ENCODE assay signal across 13 cellular contexts in the genomic region with DNA sequence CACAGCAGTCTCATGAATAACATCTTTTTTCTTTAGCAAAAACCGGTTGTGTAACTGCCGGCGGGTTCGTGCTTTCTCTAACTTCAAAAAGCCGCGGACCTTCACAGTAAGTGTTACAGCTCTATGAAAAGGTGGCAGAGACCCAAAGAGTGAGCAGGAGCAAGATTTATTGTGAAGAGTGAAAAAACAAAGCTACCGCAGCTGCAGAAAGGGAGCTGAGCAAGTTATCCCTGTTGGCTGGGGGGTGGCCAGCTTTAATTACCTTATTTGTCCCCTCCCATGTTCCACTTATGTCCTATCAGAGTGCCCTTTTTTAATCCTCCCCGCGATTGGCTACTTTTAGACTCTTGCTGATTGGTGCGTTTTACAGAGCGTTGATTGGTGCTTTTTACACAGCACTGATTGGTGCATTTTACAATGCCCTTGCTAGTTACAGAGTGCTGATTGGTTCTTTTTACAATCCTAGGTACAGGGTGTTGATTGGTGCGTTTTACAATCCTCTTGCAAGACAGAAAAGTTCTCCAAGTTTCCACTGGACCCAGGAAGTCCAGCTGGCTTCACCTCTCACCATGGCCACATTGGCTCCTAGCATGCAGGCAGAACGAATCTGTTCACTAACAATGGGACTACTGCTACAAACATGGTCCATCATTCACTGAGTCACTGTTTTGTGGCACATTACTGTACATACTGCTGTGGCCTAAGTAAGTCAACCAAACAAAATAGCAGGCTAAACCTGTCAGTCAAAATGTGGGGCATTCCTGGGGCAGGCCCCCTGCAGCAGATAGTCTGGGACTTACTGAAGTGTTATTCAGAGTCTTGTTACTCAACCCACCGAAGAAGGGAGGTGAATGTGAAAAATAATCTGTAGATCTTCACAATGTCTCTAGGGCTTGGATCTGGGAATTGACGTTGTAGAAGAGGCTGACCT. TPM values are rescaled to one million over a fixed set of nuclear protein-coding genes. Genes with fewer than 3 reads are reported as not detected.
DNase-seq lines count a peak whose midpoint lies in the region; ATAC-seq and TF ChIP-seq lines count a peak whose summit lies in the region.
"Had no signal": no experiment of that assay in that cellular context is flagged by ENCODE, and none has a peak within 500 bp of the region (broad histone marks: within the 10 kb centered on the region; RNA-seq: fewer than 3 reads in every experiment).

No MANE protein-coding gene starts in this region.

- 84% methylated on average over 15 of the region's 15 CpGs for WGBS in esophagus muscularis mucosa
- 80% methylated on average over 15 of the region's 15 CpGs for WGBS in SK-N-SH (ENCODE audit: low lambda C conversion rate)

- no peak for ATAC-seq in GM21737 (IDR thresholded peaks at IDR 0.05; ENCODE audit: unreplicated experiment)

- intact Hi-C loops in esophagus muscularis mucosa (cut with DNase I), result no loop called here

- no peaks in the 10 kb centered on the region for H3K9me2 ChIP-seq in SK-N-SH

- H3K9ac ChIP-seq in SK-N-MC (ENCODE audit: insufficient read length) (no peak overlapping the region), SK-N-SH (no peak overlapping the region)

- peaks cover 1 to 16% (median 2%) of the 10 kb centered on the region in 3 donors for H3K36me3 Mint-ChIP-seq in CD8-positive, alpha-beta memory T cell
- H3K36me3 Mint-ChIP-seq in osteocyte (ENCODE audit: unreplicated experiment), result no peaks in the 10 kb centered on the region

- POLR2A ChIA-PET in CD8-positive, alpha-beta memory T cell (lab: Charles Lee), result interaction anchor here (2.5 kb wide), 1 partner anchor 53 kb away, joined by 17 read pairs; the partner anchor contains the start of gene MYLIP
- POLR2A ChIA-PET in SK-N-SH (lab: Yijun Ruan, JAX), result no interaction called here

- peaks cover 21% of the 10 kb centered on the region for H3K4me1 ChIP-seq in CD8-positive, alpha-beta memory T cell (ENCODE audit: insufficient read depth, low read length)
- H3K4me1 ChIP-seq in esophagus muscularis mucosa (peaks cover 0 to 9% (median 6%) of the 10 kb centered on the region in 4 donors), SK-N-SH (ENCODE audit: control insufficient read depth in 1 of 2, insufficient read depth in 2 of 2, low read depth in 1 of 2, low read length in 1 of 2) (no peaks in the 10 kb centered on the region; a peak in 1 of 4 replicates), HAP-1 (no peaks in the 10 kb centered on the region)

- peaks cover 0 to 2% of the 10 kb centered on the region in 2 donors for H3K27me3 Mint-ChIP-seq in CD8-positive, alpha-beta memory T cell
- no peaks in the 10 kb centered on the region for H3K27me3 Mint-ChIP-seq in osteocyte (ENCODE audit: unreplicated experiment)

- H3K79me2 ChIP-seq in SK-N-SH (ENCODE audit: insufficient read depth), result no peaks in the 10 kb centered on the region

- no peaks in the 10 kb centered on the region for H3F3A ChIP-seq in SK-N-SH (replicated peaks; ENCODE audit: insufficient read depth)

- H3K4me3 Mint-ChIP-seq in CD8-positive, alpha-beta memory T cell, result peak overlapping the region in 2 of 7 donors; percentile 15 to 41
- H3K4me3 Mint-ChIP-seq in osteocyte (ENCODE audit: unreplicated experiment), result no peak overlapping the region

- peak overlapping the region in 6 of 8 donors; percentile 17 to 63 (median 47) for H3K27ac Mint-ChIP-seq in CD8-positive, alpha-beta memory T cell
- H3K27ac Mint-ChIP-seq in osteocyte (ENCODE audit: unreplicated experiment), result peak overlapping the region; percentile 31

- H3K4me2 ChIP-seq in SK-N-SH, result no peak overlapping the region

- TF ChIP-seq CTCF in esophagus muscularis mucosa (IDR thresholded peaks at IDR 0.05) (no peak), osteocyte (IDR thresholded peaks at IDR 0.05) (no peak), SK-N-SH (IDR thresholded peaks at IDR 0.05) (no peak)

- H4K20me1 ChIP-seq in SK-N-SH (ENCODE audit: insufficient read depth), result no peaks in the 10 kb centered on the region

- H3K9me3 ChIP-seq in CD8-positive, alpha-beta memory T cell (ENCODE audit: low read length), result peaks cover 8% of the 10 kb centered on the region
- no peaks in the 10 kb centered on the region for H3K9me3 ChIP-seq in SK-N-MC (ENCODE audit: low read depth, low read length)
- no peaks in the 10 kb centered on the region for H3K9me3 ChIP-seq in esophagus muscularis mucosa
- no peaks in the 10 kb centered on the region for H3K9me3 ChIP-seq in SK-N-SH
- H3K9me3 ChIP-seq in HAP-1, result no peaks in the 10 kb centered on the region
- H3K9me3 ChIP-seq: psoas muscle had no signal

- H3K4me3 ChIP-seq in CD8-positive, alpha-beta memory T cell (ENCODE audit: low read length), result no peak overlapping the region
- peak overlapping the region; percentile 64; the same call in 1 of the 2 replicates for H3K4me3 ChIP-seq in SK-N-MC
- no peak overlapping the region for H3K4me3 ChIP-seq in esophagus muscularis mucosa
- no peak overlapping the region for H3K4me3 ChIP-seq in SK-N-SH (ENCODE audit: low read depth in 2 of 2, low read length in 1 of 2)
- H3K4me3 ChIP-seq in HAP-1, result no peak overlapping the region

- CTCF ChIA-PET in CD8-positive, alpha-beta memory T cell (lab: Charles Lee), result interaction anchor here (0.6 to 6.4 kb wide), 7 partner anchors 9 to 489 kb away, joined by 3 to 54 read pairs (median 10); partner anchors contain the start of gene MYLIP
- CTCF ChIA-PET in SK-N-SH (lab: Yijun Ruan, JAX), result interaction anchor here (0.9 to 17.3 kb wide), 16 partner anchors 8 to 500 kb away, joined by 3 to 226 read pairs (median 8); partner anchors contain the start of gene MYLIP

- in situ Hi-C loops in HAP-1 (cut with MboI; ENCODE audit: low sequenced_read_pairs), result loop anchor here (10.0 kb wide), 1 partner anchor 497 kb away; no protein-coding TSS in a partner anchor

- no peaks in the 10 kb centered on the region for H3K27me3 ChIP-seq in CD8-positive, alpha-beta memory T cell (ENCODE audit: insufficient read depth, low read length, poor library complexity, severe bottlenecking)
- peaks cover 0 to 6% (median 0%) of the 10 kb centered on the region in 4 donors for H3K27me3 ChIP-seq in esophagus muscularis mucosa
- no peaks in the 10 kb centered on the region for H3K27me3 ChIP-seq in SK-N-SH (ENCODE audit: insufficient read depth)
- H3K27me3 ChIP-seq in HAP-1 (ENCODE audit: low read depth), result no peaks in the 10 kb centered on the region
- H3K27me3 ChIP-seq: dorsolateral prefrontal cortex had no signal

- no peak overlapping the region for H2AFZ ChIP-seq in SK-N-SH (ENCODE audit: low read depth)

- no peak for TF ChIP-seq EP300 in esophagus muscularis mucosa (IDR thresholded peaks at IDR 0.05)
- no peak for TF ChIP-seq EP300 in SK-N-SH (IDR thresholded peaks at IDR 0.05; ENCODE audit: borderline replicate concordance in 1 of 2, low read depth in 1 of 2, low read length in 1 of 2)

- no peak for TF ChIP-seq RAD21 in SK-N-SH (IDR thresholded peaks at IDR 0.05; ENCODE audit: low read length)

- no peak for DNase-seq in CD8-positive, alpha-beta memory T cell
- DNase-seq in SK-N-MC (ENCODE audit: low read depth, low spot score), result peak; percentile 22
- peak; percentile 37 for DNase-seq in esophagus muscularis mucosa (ENCODE audit: extremely low spot score)
- no peak for DNase-seq in osteocyte (ENCODE audit: extremely low spot score, unreplicated experiment)
- DNase-seq in SK-N-SH, result no peak
- DNase-seq in HAP-1 (ENCODE audit: low spot score in 2 of 2), result no peak
- DNase-seq: activated CD4-positive, alpha-beta T cell treated with anti-CD3 and anti-CD28 coated beads, Interleukin-2, amount 50 U/mL, for 48 hours; activated effector memory CD4-positive, alpha-beta T cell treated with anti-CD3 and anti-CD28 coated beads, Interleukin-2, amount 50 U/mL, for 16 hours; dorsolateral prefrontal cortex; psoas muscle; SIG-M5; stimulated activated CD4-positive, alpha-beta T cell treated with anti-CD3 and anti-CD28 coated beads, Interleukin-15, amount 100 ng/mL, for 24 hours had no signal

- H3K36me3 ChIP-seq in CD8-positive, alpha-beta memory T cell (ENCODE audit: insufficient read depth, low read length), result no peaks in the 10 kb centered on the region
- H3K36me3 ChIP-seq in SK-N-MC (ENCODE audit: insufficient read depth, low read length), result no peaks in the 10 kb centered on the region
- no peaks in the 10 kb centered on the region for H3K36me3 ChIP-seq in esophagus muscularis mucosa
- no peaks in the 10 kb centered on the region for H3K36me3 ChIP-seq in SK-N-SH (replicated peaks in 1 of 2; ENCODE audit: control insufficient read depth in 1 of 2, insufficient read depth in 2 of 2, low read length in 1 of 2)
- no peaks in the 10 kb centered on the region; the same call in 1 of the 2 replicates for H3K36me3 ChIP-seq in HAP-1 (replicated peaks)

- H3K4me1 Mint-ChIP-seq in CD8-positive, alpha-beta memory T cell, result peaks cover 30 to 43% (median 33%) of the 10 kb centered on the region in 3 donors
- H3K4me1 Mint-ChIP-seq in osteocyte (ENCODE audit: unreplicated experiment), result peaks cover 19% of the 10 kb centered on the region

- H3K9me3 Mint-ChIP-seq in CD8-positive, alpha-beta memory T cell, result peaks cover 3 to 37% (median 26%) of the 10 kb centered on the region in 5 donors
- no peaks in the 10 kb centered on the region for H3K9me3 Mint-ChIP-seq in osteocyte (ENCODE audit: unreplicated experiment)

- H3K27ac ChIP-seq in CD8-positive, alpha-beta memory T cell (ENCODE audit: low read depth, low read length), result no peak overlapping the region
- peak overlapping the region; percentile 88 for H3K27ac ChIP-seq in SK-N-MC
- H3K27ac ChIP-seq in esophagus muscularis mucosa (replicated peaks in 1 of 4), result no peak overlapping the region
- no peak overlapping the region for H3K27ac ChIP-seq in SK-N-SH (ENCODE audit: low read depth in 2 of 2, low read length in 1 of 2)
- H3K27ac ChIP-seq: dorsolateral prefrontal cortex, psoas muscle had no signal

- no peak for TF ChIP-seq POLR2A in esophagus muscularis mucosa (IDR thresholded peaks at IDR 0.05; ENCODE audit: low read depth)

TF ChIP-seq in SK-N-SH, 30 proteins besides CTCF, POLR2A, EP300 and RAD21 (continues in another document):
- TF ChIP-seq NRF1 (IDR thresholded peaks at IDR 0.05; ENCODE audit: low read depth, low read length), result no peak

RNA-seq across cellular contexts. Expression of gene MYLIP, which starts 52.8 kb away (rescaled TPM):
- total RNA-seq in CD8-positive, alpha-beta memory T cell, result 1 to 10 TPM; 7.7 to 9.0 TPM
- polyA plus RNA-seq in CD8-positive, alpha-beta memory T cell, result 78.0 TPM
- total RNA-seq in esophagus muscularis mucosa (10 to 100 TPM; 33.5 to 61.8 (median 35.3) TPM), osteocyte (55.1 and 58.5 TPM in 2 replicates)
- 3.1 and 3.8 TPM in 2 replicates for polyA plus RNA-seq in SK-N-SH (2012; rRNA removed)
- 3.4 TPM in 2 replicates for polyA plus RNA-seq in SK-N-SH (2012; cell fraction: cytosol; rRNA removed)
- polyA plus RNA-seq in SK-N-SH (2012; cell fraction: nucleus; rRNA removed), result 6.3 and 7.0 TPM in 2 replicates

RNA-seq across cellular contexts. Expression of gene GMPR, which starts 56.7 kb away (rescaled TPM):
- 1 to 10 TPM in 1 of 2 experiments, under 1 TPM in 1; 0.66 to 1.4 TPM for total RNA-seq in CD8-positive, alpha-beta memory T cell
- polyA plus RNA-seq in CD8-positive, alpha-beta memory T cell, result 0.82 TPM
- total RNA-seq in esophagus muscularis mucosa (10 to 100 TPM; 32.8 to 69.7 (median 52.0) TPM), osteocyte (7.7 and 7.8 TPM in 2 replicates)
- polyA plus RNA-seq in SK-N-SH (2012; rRNA removed), result 18.4 and 21.0 TPM in 2 replicates
- 19.0 and 21.2 TPM in 2 replicates for polyA plus RNA-seq in SK-N-SH (2012; cell fraction: cytosol; rRNA removed)
- 11.0 and 12.5 TPM in 2 replicates for polyA plus RNA-seq in SK-N-SH (2012; cell fraction: nucleus; rRNA removed)

Comparison
In these comparisons a context has a peak if more than half of its experiments do, and no peak if none do; other contexts are left out.
1. DNase-seq: peak in SK-N-MC (single experiment) and esophagus muscularis mucosa (single experiment); none in CD8-positive, alpha-beta memory T cell (0 of 5), osteocyte (single experiment), SK-N-SH (single experiment) and HAP-1 (0 of 2).